In the genomic region with DNA sequence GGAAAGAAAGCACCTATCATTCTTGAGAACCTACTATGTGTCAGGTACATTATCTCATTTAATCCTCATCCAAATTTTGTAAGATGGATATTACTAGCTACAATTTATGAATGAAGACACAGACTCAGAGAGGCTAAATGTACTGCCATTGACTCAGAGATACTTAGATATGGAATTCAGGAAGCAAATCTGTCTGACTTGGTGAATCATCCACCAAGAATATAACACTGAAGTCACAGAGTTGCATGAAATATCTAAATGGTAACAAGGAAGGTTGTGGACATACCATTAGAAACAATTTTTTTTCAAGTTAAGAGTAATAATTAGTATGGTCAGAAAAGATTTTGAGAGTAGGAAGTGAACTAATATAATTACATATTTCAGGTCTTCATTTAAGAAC, we compare ENCODE assay signal across 14 cellular contexts. TPM values are rescaled to one million over a fixed set of nuclear protein-coding genes. Genes with fewer than 3 reads are reported as not detected.
A peak's percentile ranks its signal among the peaks of the same experiment; 100 is the strongest.
DNase-seq lines count a peak whose midpoint lies in the region; ATAC-seq and TF ChIP-seq lines count a peak whose summit lies in the region.
"Had no signal": no experiment of that assay in that cellular context is flagged by ENCODE, and none has a peak within 500 bp of the region (broad histone marks: within the 10 kb centered on the region; RNA-seq: fewer than 3 reads in every experiment).

No MANE protein-coding gene starts in this region.

- H4K91ac ChIP-seq in neuronal stem cell (ENCODE audit: low read depth, low read length, poor library complexity): no peak overlapping the region

- H3K27me3 ChIP-seq in psoas muscle (ENCODE audit: insufficient read depth in 3 of 3, low read length in 2 of 3) (no peaks in the 10 kb centered on the region), neuronal stem cell (ENCODE audit: control insufficient read depth in 3 of 3, insufficient read depth in 3 of 3, low read depth in 1 of 3, low read length in 3 of 3) (no peaks in the 10 kb centered on the region)
- H3K27me3 ChIP-seq: adrenal gland, Peyer's patch had no signal

- H3K4me3 ChIP-seq in psoas muscle (no peak overlapping the region), neuronal stem cell (ENCODE audit: low read length in 2 of 2) (no peak overlapping the region)
- H3K4me3 ChIP-seq: adrenal gland, Peyer's patch had no signal

- ATAC-seq in psoas muscle (peak in 3 of 4 donors; percentile 51 to 68 (median 67)), HG03457 (IDR thresholded peaks at IDR 0.05; ENCODE audit: unreplicated experiment) (no peak)

- H3K36me3 ChIP-seq in psoas muscle (ENCODE audit: insufficient read depth in 1 of 2, low read depth in 1 of 2) (no peaks in the 10 kb centered on the region), neuronal stem cell (replicated peaks in 1 of 2; ENCODE audit: control insufficient read depth in 2 of 2, insufficient read depth in 2 of 2, low read length in 2 of 2) (no peaks in the 10 kb centered on the region)
- H3K36me3 ChIP-seq: adrenal gland, Peyer's patch had no signal

- intact Hi-C loops in psoas muscle (cut with DNase I): no loop called here

- no peak overlapping the region for H2AFZ ChIP-seq in neuronal stem cell (ENCODE audit: low read length)

- DNase-seq in ELR (ENCODE audit: low read depth): peak; percentile 88
- DNase-seq in OCI-M1 (lab: John Stamatoyannopoulos, UW): peak; percentile 58
- peak; percentile 22 for DNase-seq in epithelial cell of prostate (ENCODE audit: low read depth, low spot score)
- DNase-seq in psoas muscle: no peak
- DNase-seq in NCI-H1105 treated with DMSO at 0.1 percent for 48 hours (lab: John Stamatoyannopoulos, UW): no peak
- no peak for DNase-seq in GM19238 (ENCODE audit: insufficient read length, low spot score)
- no peak for DNase-seq in neuronal stem cell (ENCODE audit: low spot score)
- DNase-seq: adrenal gland; DMS79; effector CD4-positive, alpha-beta T cell; NCI-H187 treated with DMSO at 0.1 percent for 48 hours; Peyer's patch; stimulated activated CD4-positive, alpha-beta T cell treated with anti-CD3 and anti-CD28 coated beads, Interleukin-12 subunit alpha, Interleukin-12 subunit beta, amount 100 ng/mL, for 4 hours had no signal

- peak overlapping the region; percentile 39 for H3K27ac ChIP-seq in epithelial cell of prostate
- no peak overlapping the region for H3K27ac ChIP-seq in psoas muscle
- H3K27ac ChIP-seq in neuronal stem cell (replicated peaks; ENCODE audit: low read length): no peak overlapping the region
- H3K27ac ChIP-seq: adrenal gland, Peyer's patch had no signal

- no peak overlapping the region for H2BK120ac ChIP-seq in neuronal stem cell (ENCODE audit: low read depth, low read length)

- H2BK12ac ChIP-seq in neuronal stem cell (ENCODE audit: low read length): no peak overlapping the region

- H2BK15ac ChIP-seq in neuronal stem cell (ENCODE audit: low read length): no peak overlapping the region

- H3K4me1 ChIP-seq in psoas muscle (no peaks in the 10 kb centered on the region), neuronal stem cell (ENCODE audit: control insufficient read depth in 2 of 2, insufficient read depth in 1 of 2, low read depth in 1 of 2, low read length in 2 of 2) (peaks cover 0 to 10% of the 10 kb centered on the region in 2 donors)
- H3K4me1 ChIP-seq: adrenal gland, Peyer's patch had no signal

- no peak overlapping the region for H3K4me2 ChIP-seq in neuronal stem cell (ENCODE audit: insufficient read depth, low read length, poor library complexity, severe bottlenecking)

- no peak for TF ChIP-seq CTCF in psoas muscle (IDR thresholded peaks at IDR 0.05)

- H3K14ac ChIP-seq in neuronal stem cell (ENCODE audit: low read length): no peak overlapping the region

- H3K9me3 ChIP-seq in psoas muscle (no peaks in the 10 kb centered on the region), neuronal stem cell (replicated peaks in 1 of 2; ENCODE audit: control insufficient read depth in 2 of 2, insufficient read depth in 1 of 2, low read depth in 1 of 2, low read length in 2 of 2) (peaks cover 2 to 4% of the 10 kb centered on the region in 2 donors)
- H3K9me3 ChIP-seq: adrenal gland, Peyer's patch had no signal

- H3K23ac ChIP-seq in neuronal stem cell (ENCODE audit: low read depth, low read length, poor library complexity): no peak overlapping the region

- no peak overlapping the region for H4K8ac ChIP-seq in neuronal stem cell (ENCODE audit: low read depth, low read length)

- no peak overlapping the region for H2AK5ac ChIP-seq in neuronal stem cell (ENCODE audit: low read depth, low read length)

- no peak overlapping the region for H3K9ac ChIP-seq in neuronal stem cell (ENCODE audit: low read depth, low read length, poor library complexity)

- H3K79me1 ChIP-seq in neuronal stem cell (ENCODE audit: low read depth, low read length): no peaks in the 10 kb centered on the region

- H2BK5ac ChIP-seq in neuronal stem cell (ENCODE audit: low read length): no peak overlapping the region

- no peak overlapping the region for H3K18ac ChIP-seq in neuronal stem cell (ENCODE audit: low read length)

- no peak overlapping the region for H3K4ac ChIP-seq in neuronal stem cell (ENCODE audit: low read length)

RNA-seq across cellular contexts. Expression of a gene that starts 14.6 kb away (rescaled TPM):
- total RNA-seq in psoas muscle: not detected
- polyA plus RNA-seq in psoas muscle: under 1 TPM in 1 of 3 donors, not detected in 2; 0.03 TPM
- polyA plus RNA-seq in neuronal stem cell (2013, experiment 1 of 2): 0.08 TPM
- 0.04 TPM for polyA plus RNA-seq in neuronal stem cell (2013, experiment 2 of 2)

RNA-seq across cellular contexts. Expression of a gene that starts 24.3 kb away (rescaled TPM):
- total RNA-seq in psoas muscle: 10 to 100 TPM; 21.5 to 28.1 (median 24.2) TPM
- polyA plus RNA-seq in psoas muscle: 10 to 100 TPM in 1 of 3 donors, 1 to 10 TPM in 2; 7.7 to 15.4 (median 9.3) TPM
- 29.7 TPM for polyA plus RNA-seq in neuronal stem cell (2013, experiment 1 of 2)
- 29.8 TPM for polyA plus RNA-seq in neuronal stem cell (2013, experiment 2 of 2)

Comparison
In these comparisons a context has a peak if more than half of its experiments do, and no peak if none do; other contexts are left out.
1. DNase-seq: peak in ELR (single experiment), OCI-M1 (single experiment) and epithelial cell of prostate (single experiment); none in psoas muscle (0 of 2), NCI-H1105 treated with DMSO at 0.1 percent for 48 hours (single experiment), GM19238 (single experiment) and neuronal stem cell (single experiment).